ENCODE assay signal across 1 cellular context in the genomic region with DNA sequence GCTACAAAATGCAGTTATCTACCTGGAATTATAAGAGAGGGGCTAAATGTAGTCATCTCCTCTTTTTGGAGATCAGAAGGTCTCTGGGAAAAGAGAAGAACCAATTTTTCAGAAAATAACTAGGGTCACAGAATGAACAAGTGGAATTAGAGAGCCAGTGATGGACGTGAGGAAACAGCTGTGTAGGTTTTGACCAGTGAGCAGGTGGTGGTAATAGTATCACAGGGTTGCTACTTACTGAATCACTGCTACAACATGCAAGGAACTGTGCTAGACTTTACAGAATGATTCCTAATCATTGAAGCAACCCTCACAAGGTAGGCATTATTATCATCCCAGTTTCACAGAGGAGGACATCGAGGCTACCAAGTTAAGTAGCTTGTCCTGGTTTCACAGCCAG.
TF ChIP-seq lines count a peak whose summit lies in the region.

No MANE protein-coding gene starts in this region.

TF ChIP-seq in GM23338, 12 proteins besides CTCF, POLR2A, EP300 and RAD21 (continued from another document):
- TF ChIP-seq, protein P1, sequence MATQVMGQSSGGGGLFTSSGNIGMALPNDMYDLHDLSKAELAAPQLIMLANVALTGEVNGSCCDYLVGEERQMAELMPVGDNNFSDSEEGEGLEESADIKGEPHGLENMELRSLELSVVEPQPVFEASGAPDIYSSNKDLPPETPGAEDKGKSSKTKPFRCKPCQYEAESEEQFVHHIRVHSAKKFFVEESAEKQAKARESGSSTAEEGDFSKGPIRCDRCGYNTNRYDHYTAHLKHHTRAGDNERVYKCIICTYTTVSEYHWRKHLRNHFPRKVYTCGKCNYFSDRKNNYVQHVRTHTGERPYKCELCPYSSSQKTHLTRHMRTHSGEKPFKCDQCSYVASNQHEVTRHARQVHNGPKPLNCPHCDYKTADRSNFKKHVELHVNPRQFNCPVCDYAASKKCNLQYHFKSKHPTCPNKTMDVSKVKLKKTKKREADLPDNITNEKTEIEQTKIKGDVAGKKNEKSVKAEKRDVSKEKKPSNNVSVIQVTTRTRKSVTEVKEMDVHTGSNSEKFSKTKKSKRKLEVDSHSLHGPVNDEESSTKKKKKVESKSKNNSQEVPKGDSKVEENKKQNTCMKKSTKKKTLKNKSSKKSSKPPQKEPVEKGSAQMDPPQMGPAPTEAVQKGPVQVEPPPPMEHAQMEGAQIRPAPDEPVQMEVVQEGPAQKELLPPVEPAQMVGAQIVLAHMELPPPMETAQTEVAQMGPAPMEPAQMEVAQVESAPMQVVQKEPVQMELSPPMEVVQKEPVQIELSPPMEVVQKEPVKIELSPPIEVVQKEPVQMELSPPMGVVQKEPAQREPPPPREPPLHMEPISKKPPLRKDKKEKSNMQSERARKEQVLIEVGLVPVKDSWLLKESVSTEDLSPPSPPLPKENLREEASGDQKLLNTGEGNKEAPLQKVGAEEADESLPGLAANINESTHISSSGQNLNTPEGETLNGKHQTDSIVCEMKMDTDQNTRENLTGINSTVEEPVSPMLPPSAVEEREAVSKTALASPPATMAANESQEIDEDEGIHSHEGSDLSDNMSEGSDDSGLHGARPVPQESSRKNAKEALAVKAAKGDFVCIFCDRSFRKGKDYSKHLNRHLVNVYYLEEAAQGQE (IDR thresholded peaks at IDR 0.05; ENCODE audit: unreplicated experiment), result no peak
- TF ChIP-seq STAT1 (IDR thresholded peaks at IDR 0.05; ENCODE audit: unreplicated experiment), result no peak
- no peak for TF ChIP-seq NANOG (IDR thresholded peaks at IDR 0.05; ENCODE audit: borderline replicate concordance)
- TF ChIP-seq JUNB (IDR thresholded peaks at IDR 0.05; ENCODE audit: unreplicated experiment), result no peak
- TF ChIP-seq ZNF331 (CRISPR knock-in tag; IDR thresholded peaks at IDR 0.05; ENCODE audit: low read depth), result no peak
- TF ChIP-seq ZNF462 (CRISPR knock-in tag; IDR thresholded peaks at IDR 0.05), result no peak
- TF ChIP-seq EZH2phosphoT487 (IDR thresholded peaks at IDR 0.05; ENCODE audit: unreplicated experiment), result no peak
- TF ChIP-seq CREB1 (CRISPR knock-in tag; IDR thresholded peaks at IDR 0.05; ENCODE audit: low read depth), result no peak
- TF ChIP-seq ZNF114 (CRISPR knock-in tag; IDR thresholded peaks at IDR 0.05), result no peak
- TF ChIP-seq, protein P2, sequence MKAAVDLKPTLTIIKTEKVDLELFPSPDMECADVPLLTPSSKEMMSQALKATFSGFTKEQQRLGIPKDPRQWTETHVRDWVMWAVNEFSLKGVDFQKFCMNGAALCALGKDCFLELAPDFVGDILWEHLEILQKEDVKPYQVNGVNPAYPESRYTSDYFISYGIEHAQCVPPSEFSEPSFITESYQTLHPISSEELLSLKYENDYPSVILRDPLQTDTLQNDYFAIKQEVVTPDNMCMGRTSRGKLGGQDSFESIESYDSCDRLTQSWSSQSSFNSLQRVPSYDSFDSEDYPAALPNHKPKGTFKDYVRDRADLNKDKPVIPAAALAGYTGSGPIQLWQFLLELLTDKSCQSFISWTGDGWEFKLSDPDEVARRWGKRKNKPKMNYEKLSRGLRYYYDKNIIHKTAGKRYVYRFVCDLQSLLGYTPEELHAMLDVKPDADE (IDR thresholded peaks at IDR 0.05), result no peak
